1 cellular context compared by ENCODE assay signal in genomic region chr10:70461397-70462348, GRCh38.
A peak's percentile ranks its signal among the peaks of the same experiment; 100 is the strongest.
TF ChIP-seq lines count a peak whose summit lies in the region.

No MANE protein-coding gene starts in this region.

TF ChIP-seq in HepG2, 621 proteins besides CTCF, POLR2A, EP300 and RAD21:
- TF ChIP-seq ZNF670 (CRISPR knock-in tag; IDR thresholded peaks at IDR 0.05; ENCODE audit: borderline replicate concordance) (no peak), ZFX (CRISPR knock-in tag; IDR thresholded peaks at IDR 0.05; ENCODE audit: low read depth) (peak; percentile 32; the same call in 1 of the 2 replicates), FOSL2 (CRISPR knock-in tag; IDR thresholded peaks at IDR 0.05) (0 out of 2 replicates have a peak, but pooled peaks have one; percentile 13), STAG1 (CRISPR knock-in tag; IDR thresholded peaks at IDR 0.05) (peak; percentile 86), ZNF253 (CRISPR knock-in tag; IDR thresholded peaks at IDR 0.05; ENCODE audit: borderline replicate concordance) (no peak), MYC (CRISPR knock-in tag; IDR thresholded peaks at IDR 0.05; ENCODE audit: borderline replicate concordance) (peak; percentile 28; the same call in 1 of the 2 replicates), PAX8 (CRISPR knock-in tag; IDR thresholded peaks at IDR 0.05; ENCODE audit: borderline replicate concordance) (no peak), SMC3 (IDR thresholded peaks at IDR 0.05; ENCODE audit: low read length) (peak; percentile 73), BHLHE40 (IDR thresholded peaks at IDR 0.05; ENCODE audit: low read length) (0 out of 2 replicates have a peak, but pooled peaks have one; percentile 29)
- TF ChIP-seq, protein P1, sequence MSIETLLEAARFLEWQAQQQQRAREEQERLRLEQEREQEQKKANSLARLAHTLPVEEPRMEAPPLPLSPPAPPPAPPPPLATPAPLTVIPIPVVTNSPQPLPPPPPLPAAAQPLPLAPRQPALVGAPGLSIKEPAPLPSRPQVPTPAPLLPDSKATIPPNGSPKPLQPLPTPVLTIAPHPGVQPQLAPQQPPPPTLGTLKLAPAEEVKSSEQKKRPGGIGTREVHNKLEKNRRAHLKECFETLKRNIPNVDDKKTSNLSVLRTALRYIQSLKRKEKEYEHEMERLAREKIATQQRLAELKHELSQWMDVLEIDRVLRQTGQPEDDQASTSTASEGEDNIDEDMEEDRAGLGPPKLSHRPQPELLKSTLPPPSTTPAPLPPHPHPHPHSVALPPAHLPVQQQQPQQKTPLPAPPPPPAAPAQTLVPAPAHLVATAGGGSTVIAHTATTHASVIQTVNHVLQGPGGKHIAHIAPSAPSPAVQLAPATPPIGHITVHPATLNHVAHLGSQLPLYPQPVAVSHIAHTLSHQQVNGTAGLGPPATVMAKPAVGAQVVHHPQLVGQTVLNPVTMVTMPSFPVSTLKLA (IDR thresholded peaks at IDR 0.05), result 0 out of 2 replicates have a peak, but pooled peaks have one; percentile 8
